Comparison of ENCODE assay signal across 2 cellular contexts in the genomic region with DNA sequence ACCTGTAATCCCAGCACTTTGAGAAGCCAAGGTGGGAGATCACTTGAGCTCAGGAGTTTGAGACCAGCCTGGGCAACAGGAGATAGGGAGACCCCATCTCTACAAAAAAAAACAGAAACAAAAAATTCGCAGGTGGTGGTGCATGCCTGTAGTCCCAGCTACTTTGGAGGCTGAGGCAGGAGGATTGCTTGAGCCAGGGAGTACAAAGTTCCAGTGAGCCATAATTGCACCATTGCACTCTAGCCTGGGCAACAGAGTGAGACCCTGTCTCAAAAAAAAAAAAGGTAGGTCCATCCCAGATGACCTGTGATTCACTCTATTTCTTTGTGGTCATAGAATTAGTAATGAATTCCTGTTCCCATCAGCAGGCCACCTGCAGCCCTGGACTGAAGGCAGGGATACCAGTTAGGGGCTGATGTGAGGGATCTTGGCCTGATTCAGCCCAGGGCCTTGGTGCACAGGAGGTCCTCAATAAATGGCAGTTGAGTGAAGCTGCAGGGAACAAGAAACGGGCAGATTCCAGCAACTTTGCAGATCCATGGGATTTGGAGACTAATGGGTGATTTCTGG.
TF ChIP-seq lines count a peak whose summit lies in the region.

Gene MYH16 (plus strand): TSS at position 364 of the 570 bp plus-strand sequence.

TF ChIP-seq in SK-N-SH, 30 proteins besides CTCF, POLR2A, EP300 and RAD21:
- TF ChIP-seq TCF12 (IDR thresholded peaks at IDR 0.05) (peak; percentile 53; the same call in 1 of the 2 replicates), TEAD4 (IDR thresholded peaks at IDR 0.05; ENCODE audit: borderline replicate concordance, insufficient read depth) (no peak), MEF2A (IDR thresholded peaks at IDR 0.05; ENCODE audit: borderline replicate concordance, low read depth) (no peak), REST (IDR thresholded peaks at IDR 0.05; ENCODE audit: low read depth, low read length) (no peak), SMC3 (IDR thresholded peaks at IDR 0.05; ENCODE audit: low read depth, low read length) (no peak), FOSL2 (IDR thresholded peaks at IDR 0.05; ENCODE audit: borderline replicate concordance, low read depth) (peak; percentile 22; the same call in 1 of the 2 replicates)
TF ChIP-seq in SK-N-SH: peak in this region for 2.

TF ChIP-seq in SK-N-SH treated with all-trans-retinoic acid at 6 μM for 48 hours, 23 proteins besides CTCF, POLR2A, EP300 and RAD21:
- TF ChIP-seq CSDC2 (CRISPR knock-in tag; IDR thresholded peaks at IDR 0.05) (no peak), OSR1 (CRISPR knock-in tag; IDR thresholded peaks at IDR 0.05) (no peak), CSRNP3 (CRISPR knock-in tag; IDR thresholded peaks at IDR 0.05) (no peak), ZNF70 (CRISPR knock-in tag; IDR thresholded peaks at IDR 0.05) (no peak), BACH2 (CRISPR knock-in tag; IDR thresholded peaks at IDR 0.05; ENCODE audit: borderline replicate concordance) (no peak), ESRRG (CRISPR knock-in tag; IDR thresholded peaks at IDR 0.05) (no peak), ZNF565 (CRISPR knock-in tag; conservative IDR thresholded peaks at IDR 0.05; ENCODE audit: low read depth) (no peak), ISL1 (CRISPR knock-in tag; IDR thresholded peaks at IDR 0.05) (no peak), GLIS3 (CRISPR knock-in tag; IDR thresholded peaks at IDR 0.05) (no peak), ZNF8 (CRISPR knock-in tag; IDR thresholded peaks at IDR 0.05) (no peak)
- TF ChIP-seq, protein P1, sequence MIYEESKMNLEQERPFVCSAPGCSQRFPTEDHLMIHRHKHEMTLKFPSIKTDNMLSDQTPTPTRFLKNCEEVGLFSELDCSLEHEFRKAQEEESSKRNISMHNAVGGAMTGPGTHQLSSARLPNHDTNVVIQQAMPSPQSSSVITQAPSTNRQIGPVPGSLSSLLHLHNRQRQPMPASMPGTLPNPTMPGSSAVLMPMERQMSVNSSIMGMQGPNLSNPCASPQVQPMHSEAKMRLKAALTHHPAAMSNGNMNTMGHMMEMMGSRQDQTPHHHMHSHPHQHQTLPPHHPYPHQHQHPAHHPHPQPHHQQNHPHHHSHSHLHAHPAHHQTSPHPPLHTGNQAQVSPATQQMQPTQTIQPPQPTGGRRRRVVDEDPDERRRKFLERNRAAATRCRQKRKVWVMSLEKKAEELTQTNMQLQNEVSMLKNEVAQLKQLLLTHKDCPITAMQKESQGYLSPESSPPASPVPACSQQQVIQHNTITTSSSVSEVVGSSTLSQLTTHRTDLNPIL (CRISPR knock-in tag; IDR thresholded peaks at IDR 0.05; ENCODE audit: low read depth) = no peak
- TF ChIP-seq, protein P2, sequence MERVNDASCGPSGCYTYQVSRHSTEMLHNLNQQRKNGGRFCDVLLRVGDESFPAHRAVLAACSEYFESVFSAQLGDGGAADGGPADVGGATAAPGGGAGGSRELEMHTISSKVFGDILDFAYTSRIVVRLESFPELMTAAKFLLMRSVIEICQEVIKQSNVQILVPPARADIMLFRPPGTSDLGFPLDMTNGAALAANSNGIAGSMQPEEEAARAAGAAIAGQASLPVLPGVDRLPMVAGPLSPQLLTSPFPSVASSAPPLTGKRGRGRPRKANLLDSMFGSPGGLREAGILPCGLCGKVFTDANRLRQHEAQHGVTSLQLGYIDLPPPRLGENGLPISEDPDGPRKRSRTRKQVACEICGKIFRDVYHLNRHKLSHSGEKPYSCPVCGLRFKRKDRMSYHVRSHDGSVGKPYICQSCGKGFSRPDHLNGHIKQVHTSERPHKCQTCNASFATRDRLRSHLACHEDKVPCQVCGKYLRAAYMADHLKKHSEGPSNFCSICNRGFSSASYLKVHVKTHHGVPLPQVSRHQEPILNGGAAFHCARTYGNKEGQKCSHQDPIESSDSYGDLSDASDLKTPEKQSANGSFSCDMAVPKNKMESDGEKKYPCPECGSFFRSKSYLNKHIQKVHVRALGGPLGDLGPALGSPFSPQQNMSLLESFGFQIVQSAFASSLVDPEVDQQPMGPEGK (CRISPR knock-in tag; IDR thresholded peaks at IDR 0.05; ENCODE audit: borderline replicate concordance) = no peak
- TF ChIP-seq, protein P3, sequence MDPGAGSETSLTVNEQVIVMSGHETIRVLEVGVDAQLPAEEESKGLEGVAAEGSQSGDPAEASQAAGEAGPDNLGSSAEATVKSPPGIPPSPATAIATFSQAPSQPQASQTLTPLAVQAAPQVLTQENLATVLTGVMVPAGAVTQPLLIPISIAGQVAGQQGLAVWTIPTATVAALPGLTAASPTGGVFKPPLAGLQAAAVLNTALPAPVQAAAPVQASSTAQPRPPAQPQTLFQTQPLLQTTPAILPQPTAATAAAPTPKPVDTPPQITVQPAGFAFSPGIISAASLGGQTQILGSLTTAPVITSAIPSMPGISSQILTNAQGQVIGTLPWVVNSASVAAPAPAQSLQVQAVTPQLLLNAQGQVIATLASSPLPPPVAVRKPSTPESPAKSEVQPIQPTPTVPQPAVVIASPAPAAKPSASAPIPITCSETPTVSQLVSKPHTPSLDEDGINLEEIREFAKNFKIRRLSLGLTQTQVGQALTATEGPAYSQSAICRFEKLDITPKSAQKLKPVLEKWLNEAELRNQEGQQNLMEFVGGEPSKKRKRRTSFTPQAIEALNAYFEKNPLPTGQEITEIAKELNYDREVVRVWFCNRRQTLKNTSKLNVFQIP (CRISPR knock-in tag; IDR thresholded peaks at IDR 0.05; ENCODE audit: borderline replicate concordance, low read depth) = no peak
